ENCODE assay signal across 8 cellular contexts in the genomic region with DNA sequence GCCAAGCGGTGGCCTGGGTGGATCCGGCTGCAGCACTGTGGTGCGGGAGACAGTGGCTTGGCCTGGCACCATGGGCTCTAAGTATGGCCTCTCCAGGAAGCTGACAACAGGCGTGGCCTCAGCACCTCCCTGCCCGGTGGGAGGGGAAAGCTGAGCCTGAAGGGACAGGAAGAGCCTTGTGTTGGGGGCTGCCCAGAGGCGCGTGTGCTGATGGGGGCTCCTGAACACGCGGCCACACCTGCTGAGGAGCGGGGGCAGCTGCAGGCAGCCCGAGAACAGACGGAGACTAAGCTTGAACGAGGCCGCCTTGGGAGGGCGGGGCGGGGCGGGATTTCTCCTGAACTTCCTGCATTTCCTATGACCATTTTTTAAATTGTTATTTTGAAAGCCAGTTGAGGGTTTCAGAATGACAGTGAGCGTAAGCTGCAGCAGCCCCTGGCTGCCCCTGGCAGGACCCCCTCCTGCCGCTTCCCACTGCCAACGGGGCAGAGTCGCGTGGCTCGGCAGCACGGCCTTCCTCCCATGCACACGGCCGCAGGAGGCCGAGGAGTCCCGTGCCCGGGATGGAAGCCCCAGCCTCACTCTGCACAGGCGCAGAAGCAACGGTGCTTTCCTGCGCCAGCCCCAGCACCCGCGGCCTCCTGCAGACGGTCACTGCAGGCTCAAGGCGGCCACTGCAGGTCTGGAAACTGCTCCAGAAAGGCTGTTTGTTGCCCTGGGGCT. TPM values are rescaled to one million over a fixed set of nuclear protein-coding genes. Genes with fewer than 3 reads are reported as not detected.
A peak's percentile ranks its signal among the peaks of the same experiment; 100 is the strongest.
DNase-seq lines count a peak whose midpoint lies in the region; ATAC-seq and TF ChIP-seq lines count a peak whose summit lies in the region.

No MANE protein-coding gene starts in this region.

- H3K27me3 Mint-ChIP-seq in activated CD8-positive, alpha-beta memory T cell treated with anti-CD3 and anti-CD28 coated beads, Interleukin-2, amount 10 ng/mL, durations not matched to agents 7 days and 5 days = no peaks in the 10 kb centered on the region

- no peak for TF ChIP-seq CTCF in uterus (IDR thresholded peaks at IDR 0.05)

- no peaks in the 10 kb centered on the region; the same call in 1 of the 2 replicates for H3K36me3 ChIP-seq in H7 (replicated peaks; ENCODE audit: control insufficient read depth, insufficient read depth, low read length)
- no peaks in the 10 kb centered on the region for H3K36me3 ChIP-seq in uterus
- H3K36me3 ChIP-seq in HAP-1 (replicated peaks) = no peaks in the 10 kb centered on the region

- H3K27ac Mint-ChIP-seq in activated CD8-positive, alpha-beta memory T cell treated with anti-CD3 and anti-CD28 coated beads, Interleukin-2, amount 10 ng/mL, durations not matched to agents 7 days and 5 days = peak overlapping the region; percentile 86

- CTCF ChIA-PET in activated CD8-positive, alpha-beta memory T cell treated with anti-CD3 and anti-CD28 coated beads, Interleukin-2, amount 10 ng/mL, durations not matched to agents 7 days and 5 days (lab: Charles Lee) = interaction anchor here (0.8 kb wide), 1 partner anchor 130 kb away, joined by 3 read pairs; no protein-coding TSS in a partner anchor

- no peaks in the 10 kb centered on the region for H3K9me3 Mint-ChIP-seq in activated CD8-positive, alpha-beta memory T cell treated with anti-CD3 and anti-CD28 coated beads, Interleukin-2, amount 10 ng/mL, durations not matched to agents 7 days and 5 days (ENCODE audit: low read depth)

- H3K4me1 ChIP-seq in uterus (peaks cover 0 to 2% of the 10 kb centered on the region in 2 donors), HAP-1 (no peaks in the 10 kb centered on the region)

- H3K4me3 ChIP-seq in H7 (ENCODE audit: insufficient read depth, low read depth, low read length) (no peak overlapping the region), uterus (peak overlapping the region; percentile 9 to 21), HAP-1 (no peak overlapping the region)

- peak; percentile 33 for DNase-seq in DMS153 treated with DMSO at 0.1 percent for 48 hours (lab: John Stamatoyannopoulos, UW; ENCODE audit: unreplicated experiment)
- peak; percentile 78 for DNase-seq in H7
- peak; percentile 75 for DNase-seq in activated CD8-positive, alpha-beta memory T cell treated with anti-CD3 and anti-CD28 coated beads, Interleukin-2, amount 10 ng/mL, durations not matched to agents 7 days and 5 days
- DNase-seq in left lobe of liver (ENCODE audit: low spot score) = no peak
- DNase-seq in uterus = peak in 1 of 2 donors; percentile 48
- no peak for DNase-seq in NCI-H1436 (lab: John Stamatoyannopoulos, UW)
- DNase-seq in HAP-1 (ENCODE audit: low spot score in 2 of 2) = no peak

- in situ Hi-C loops in HAP-1 (cut with MboI; ENCODE audit: low sequenced_read_pairs) = loop anchor here (10.0 kb wide), 1 partner anchor 225 kb away; no protein-coding TSS in a partner anchor

- H3K36me3 Mint-ChIP-seq in activated CD8-positive, alpha-beta memory T cell treated with anti-CD3 and anti-CD28 coated beads, Interleukin-2, amount 10 ng/mL, durations not matched to agents 7 days and 5 days = no peaks in the 10 kb centered on the region

- peak overlapping the region; percentile 60 for H3K4me3 Mint-ChIP-seq in activated CD8-positive, alpha-beta memory T cell treated with anti-CD3 and anti-CD28 coated beads, Interleukin-2, amount 10 ng/mL, durations not matched to agents 7 days and 5 days

- peak; percentile 85 for ATAC-seq in activated CD8-positive, alpha-beta memory T cell treated with anti-CD3 and anti-CD28 coated beads, Interleukin-2, amount 10 ng/mL, durations not matched to agents 7 days and 5 days
- ATAC-seq in left lobe of liver (peak; percentile 45), GM19467 (IDR thresholded peaks at IDR 0.05; ENCODE audit: unreplicated experiment) (no peak)

- H3K27me3 ChIP-seq in H7 (ENCODE audit: control insufficient read depth, insufficient read depth, low read length) = no peaks in the 10 kb centered on the region
- no peaks in the 10 kb centered on the region for H3K27me3 ChIP-seq in uterus
- no peaks in the 10 kb centered on the region for H3K27me3 ChIP-seq in HAP-1 (ENCODE audit: low read depth)

- peak overlapping the region; percentile 4 to 51 for H3K27ac ChIP-seq in uterus

- H3K9me3 ChIP-seq in uterus (no peaks in the 10 kb centered on the region), HAP-1 (no peaks in the 10 kb centered on the region)

- no peak for TF ChIP-seq POLR2A in uterus (IDR thresholded peaks at IDR 0.05)

- peaks cover 37% of the 10 kb centered on the region for H3K4me1 Mint-ChIP-seq in activated CD8-positive, alpha-beta memory T cell treated with anti-CD3 and anti-CD28 coated beads, Interleukin-2, amount 10 ng/mL, durations not matched to agents 7 days and 5 days

- intact Hi-C loops in uterus (cut with DNase I; ENCODE audit: low total_unique reads) = no loop called here

RNA-seq across cellular contexts. Expression of gene DPYSL4, which starts 43.2 kb away (rescaled TPM):
- total RNA-seq in H7 (2014; rRNA removed; shearing (Covaris generic)) = 7.6 and 9.1 TPM in 2 replicates
- total RNA-seq in activated CD8-positive, alpha-beta memory T cell treated with anti-CD3 and anti-CD28 coated beads, Interleukin-2, amount 10 ng/mL, durations not matched to agents 7 days and 5 days = 1 to 10 TPM; 1.5 to 2.6 TPM
- total RNA-seq in left lobe of liver (0.08 TPM), uterus (1 to 10 TPM in 2 of 4 donors, not detected in 2; 1.5 to 5.0 TPM)

Comparison
In these comparisons a context has a peak if more than half of its experiments do, and no peak if none do; other contexts are left out.
1. DNase-seq: peak in DMS153 treated with DMSO at 0.1 percent for 48 hours (single experiment), H7 (single experiment) and activated CD8-positive, alpha-beta memory T cell treated with anti-CD3 and anti-CD28 coated beads, Interleukin-2, amount 10 ng/mL, durations not matched to agents 7 days and 5 days (single experiment); none in left lobe of liver (single experiment), NCI-H1436 (single experiment) and HAP-1 (0 of 2).
2. H3K4me3 ChIP-seq: peak in uterus (2 of 2); none in H7 (single experiment) and HAP-1 (single experiment).